18 cellular contexts compared by ENCODE assay signal in the genomic region with DNA sequence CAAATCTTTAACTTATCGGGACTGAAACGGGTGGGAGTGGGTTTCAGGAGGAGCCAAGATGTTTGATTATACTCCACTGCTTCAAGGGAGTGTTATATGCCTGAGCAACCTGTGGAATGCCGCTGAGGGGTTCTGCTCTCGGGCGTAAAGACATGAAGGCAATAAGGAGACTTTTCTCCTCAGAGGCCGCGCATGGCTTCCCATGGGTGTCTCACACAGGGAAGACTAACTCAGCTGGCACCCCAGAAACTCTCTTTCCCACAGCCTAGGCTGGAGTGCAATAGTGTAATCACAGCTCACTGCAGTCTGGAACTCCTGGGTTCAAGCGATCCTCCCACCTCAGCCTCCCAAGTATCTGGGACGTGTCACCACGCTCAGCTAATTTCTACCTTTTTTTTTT. TPM values are rescaled to one million over a fixed set of nuclear protein-coding genes. Genes with fewer than 3 reads are reported as not detected.
DNase-seq lines count a peak whose midpoint lies in the region; FAIRE-seq and TF ChIP-seq lines count a peak whose summit lies in the region.
"Had no signal": no experiment of that assay in that cellular context is flagged by ENCODE, and none has a peak within 500 bp of the region (broad histone marks: within the 10 kb centered on the region; RNA-seq: fewer than 3 reads in every experiment).

No MANE protein-coding gene starts in this region.

- H3K36me3 ChIP-seq in kidney (ENCODE audit: control insufficient read depth in 1 of 2, insufficient read depth in 2 of 2, low read length in 2 of 2) (no peaks in the 10 kb centered on the region), transverse colon (no peaks in the 10 kb centered on the region)
- H3K36me3 ChIP-seq in effector memory CD4-positive, alpha-beta T cell (ENCODE audit: control insufficient read depth, insufficient read depth, low read length), result no peaks in the 10 kb centered on the region
- H3K36me3 ChIP-seq: BLaER1 treated with 17β-estradiol and CSF1 and Interleukin-3, amounts not matched to agents 10 nM and 100 nM; HAP-1 had no signal

- TF ChIP-seq CTCF in kidney (IDR thresholded peaks at IDR 0.05; ENCODE audit: borderline replicate concordance, extremely low read depth, insufficient read depth) (no peak), transverse colon (IDR thresholded peaks at IDR 0.05) (no peak)

- H3K9me3 Mint-ChIP-seq in activated CD4-positive, alpha-beta memory T cell treated with anti-CD3 and anti-CD28 coated beads, Interleukin-2, amount 10 ng/mL, durations not matched to agents 7 days and 5 days, result peaks cover 6% of the 10 kb centered on the region
- peaks cover 13% of the 10 kb centered on the region for H3K9me3 Mint-ChIP-seq in activated CD4-positive, alpha-beta memory T cell treated with anti-CD3 and anti-CD28 coated beads for 36 hours

- FAIRE-seq in kidney (lab: Jason Lieb, UNC) (no peak), H54 (lab: Jason Lieb, UNC) (no peak)
- FAIRE-seq: GM12892, GM19239, HepG2, HTR-8/SVneo had no signal

- 81 to 86% methylated on average over 5 to 10 of the region's 10 CpGs for WGBS in transverse colon (ENCODE audit: low coverage in 1 of 2), 2 donors

- no peak for TF ChIP-seq POLR2A in transverse colon (IDR thresholded peaks at IDR 0.05)
- TF ChIP-seq POLR2A in H54 (IDR thresholded peaks at IDR 0.05; ENCODE audit: low read depth, low read length), result no peak

- H3K4me1 ChIP-seq in kidney (ENCODE audit: control insufficient read depth in 1 of 2, insufficient read depth in 1 of 2, low read depth in 1 of 2, low read length in 2 of 2), result no peaks in the 10 kb centered on the region
- H3K4me1 ChIP-seq in transverse colon, result peaks cover 0 to 6% (median 0%) of the 10 kb centered on the region in 4 donors
- no peaks in the 10 kb centered on the region for H3K4me1 ChIP-seq in effector memory CD4-positive, alpha-beta T cell (ENCODE audit: control insufficient read depth, insufficient read depth, low read length, poor library complexity, severe bottlenecking)
- H3K4me1 ChIP-seq: HAP-1 had no signal

- no peaks in the 10 kb centered on the region for H3K4me1 Mint-ChIP-seq in activated CD4-positive, alpha-beta memory T cell treated with anti-CD3 and anti-CD28 coated beads, Interleukin-2, amount 10 ng/mL, durations not matched to agents 7 days and 5 days
- H3K4me1 Mint-ChIP-seq in activated CD4-positive, alpha-beta memory T cell treated with anti-CD3 and anti-CD28 coated beads for 36 hours (ENCODE audit: low read depth), result peaks cover 2% of the 10 kb centered on the region

- peaks cover 3 to 5% of the 10 kb centered on the region in 2 donors for H3K9me3 ChIP-seq in kidney (ENCODE audit: control insufficient read depth in 1 of 2, low read length in 2 of 2)
- H3K9me3 ChIP-seq in transverse colon, result peaks cover 0 to 11% of the 10 kb centered on the region in 2 donors
- no peaks in the 10 kb centered on the region for H3K9me3 ChIP-seq in effector memory CD4-positive, alpha-beta T cell (ENCODE audit: control insufficient read depth, low read length)

- no peak overlapping the region for H3K4me3 ChIP-seq in kidney (ENCODE audit: low read length in 2 of 2)
- no peak overlapping the region for H3K4me3 ChIP-seq in transverse colon
- no peak overlapping the region for H3K4me3 ChIP-seq in effector memory CD4-positive, alpha-beta T cell (ENCODE audit: insufficient read depth, low read depth, low read length, poor library complexity, severe bottlenecking)
- H3K4me3 ChIP-seq: BLaER1 treated with 17β-estradiol and CSF1 and Interleukin-3, amounts not matched to agents 10 nM and 100 nM; HAP-1 had no signal

- peaks cover 51% of the 10 kb centered on the region for H3K27me3 ChIP-seq in transverse colon
- peaks cover 4% of the 10 kb centered on the region for H3K27me3 ChIP-seq in effector memory CD4-positive, alpha-beta T cell (replicated peaks; ENCODE audit: control insufficient read depth, insufficient read depth, low read length, poor library complexity, severe bottlenecking)

- no peak for TF ChIP-seq EP300 in transverse colon (IDR thresholded peaks at IDR 0.05; ENCODE audit: low read depth)

- POLR2A ChIA-PET in activated CD4-positive, alpha-beta memory T cell treated with anti-CD3 and anti-CD28 coated beads, Interleukin-2, amount 10 ng/mL, durations not matched to agents 7 days and 5 days (lab: Charles Lee), result no interaction called here
- POLR2A ChIA-PET in activated CD4-positive, alpha-beta memory T cell treated with anti-CD3 and anti-CD28 coated beads for 36 hours (lab: Charles Lee), result no interaction called here

- H3K4me3 Mint-ChIP-seq in activated CD4-positive, alpha-beta memory T cell treated with anti-CD3 and anti-CD28 coated beads, Interleukin-2, amount 10 ng/mL, durations not matched to agents 7 days and 5 days, result no peak overlapping the region
- H3K4me3 Mint-ChIP-seq in activated CD4-positive, alpha-beta memory T cell treated with anti-CD3 and anti-CD28 coated beads for 36 hours, result no peak overlapping the region
- H3K4me3 Mint-ChIP-seq: CD4-positive, CD25-positive, alpha-beta regulatory T cell had no signal

- CTCF ChIA-PET in activated CD4-positive, alpha-beta memory T cell treated with anti-CD3 and anti-CD28 coated beads, Interleukin-2, amount 10 ng/mL, durations not matched to agents 7 days and 5 days (lab: Charles Lee), result no interaction called here
- CTCF ChIA-PET in activated CD4-positive, alpha-beta memory T cell treated with anti-CD3 and anti-CD28 coated beads for 36 hours (lab: Charles Lee), result no interaction called here

- H3K27ac Mint-ChIP-seq in activated CD4-positive, alpha-beta memory T cell treated with anti-CD3 and anti-CD28 coated beads, Interleukin-2, amount 10 ng/mL, durations not matched to agents 7 days and 5 days, result no peak overlapping the region
- no peak overlapping the region for H3K27ac Mint-ChIP-seq in activated CD4-positive, alpha-beta memory T cell treated with anti-CD3 and anti-CD28 coated beads for 36 hours
- H3K27ac Mint-ChIP-seq: CD4-positive, CD25-positive, alpha-beta regulatory T cell had no signal

- no peak overlapping the region for H3K9ac ChIP-seq in kidney (ENCODE audit: low read length in 2 of 2)
- H3K9ac ChIP-seq: BLaER1 treated with 17β-estradiol and CSF1 and Interleukin-3, amounts not matched to agents 10 nM and 100 nM had no signal

- in situ Hi-C loops in transverse colon (cut with MboI; ENCODE audit: low pct_ligation_motif_present in 1 of 4, low pct_unique_long_range_greater_than_20kb in 1 of 4, low sequenced_read_pairs in 3 of 4), result no loop called here

- peaks cover 54% of the 10 kb centered on the region for H3K27me3 Mint-ChIP-seq in activated CD4-positive, alpha-beta memory T cell treated with anti-CD3 and anti-CD28 coated beads, Interleukin-2, amount 10 ng/mL, durations not matched to agents 7 days and 5 days
- peaks cover 57% of the 10 kb centered on the region for H3K27me3 Mint-ChIP-seq in activated CD4-positive, alpha-beta memory T cell treated with anti-CD3 and anti-CD28 coated beads for 36 hours

- intact Hi-C loops in activated CD4-positive, alpha-beta memory T cell treated with anti-CD3 and anti-CD28 coated beads for 36 hours (cut with micrococcal nuclease), result no loop called here
- intact Hi-C loops in kidney (cut with DNase I), result no loop called here
- intact Hi-C loops in transverse colon (cut with DNase I; ENCODE audit: low total_unique reads), result no loop called here

- peak; percentile 3 for DNase-seq in activated CD4-positive, alpha-beta memory T cell treated with anti-CD3 and anti-CD28 coated beads, Interleukin-2, amount 10 ng/mL, durations not matched to agents 7 days and 5 days
- no peak for DNase-seq in activated CD4-positive, alpha-beta memory T cell treated with anti-CD3 and anti-CD28 coated beads for 36 hours
- DNase-seq in kidney (peak; percentile 16), mesenteric fat pad (ENCODE audit: low spot score) (peak; percentile 37), transverse colon (no peak), H54 (ENCODE audit: insufficient read length, low spot score) (no peak), caudate nucleus (lab: John Stamatoyannopoulos, UW) (no peak)
- no peak for DNase-seq in effector memory CD4-positive, alpha-beta T cell
- DNase-seq: CD4-positive, CD25-positive, alpha-beta regulatory T cell; DMS79 treated with DMSO at 0.1 percent for 48 hours; GDM1 had no signal

- no peak overlapping the region for H3K27ac ChIP-seq in kidney (ENCODE audit: low read depth in 2 of 2, low read length in 2 of 2)
- H3K27ac ChIP-seq in transverse colon, result peak overlapping the region in 3 of 4 donors; percentile 58 to 73 (median 61)
- no peak overlapping the region for H3K27ac ChIP-seq in caudate nucleus (ENCODE audit: low read depth, low read length)
- H3K27ac ChIP-seq in effector memory CD4-positive, alpha-beta T cell (ENCODE audit: insufficient read depth, low read length, poor library complexity, severe bottlenecking), result no peak overlapping the region
- H3K27ac ChIP-seq: 22Rv1; BLaER1 treated with 17β-estradiol and CSF1 and Interleukin-3, amounts not matched to agents 10 nM and 100 nM had no signal

- H3K36me3 Mint-ChIP-seq in activated CD4-positive, alpha-beta memory T cell treated with anti-CD3 and anti-CD28 coated beads, Interleukin-2, amount 10 ng/mL, durations not matched to agents 7 days and 5 days (ENCODE audit: low read depth), result no peaks in the 10 kb centered on the region
- H3K36me3 Mint-ChIP-seq in activated CD4-positive, alpha-beta memory T cell treated with anti-CD3 and anti-CD28 coated beads for 36 hours, result peaks cover 5% of the 10 kb centered on the region
- H3K36me3 Mint-ChIP-seq: CD4-positive, CD25-positive, alpha-beta regulatory T cell had no signal

RNA-seq across cellular contexts. Expression of a gene that starts 5.1 kb away (rescaled TPM):
- total RNA-seq in activated CD4-positive, alpha-beta memory T cell treated with anti-CD3 and anti-CD28 coated beads, Interleukin-2, amount 10 ng/mL, durations not matched to agents 7 days and 5 days, result not detected
- total RNA-seq in activated CD4-positive, alpha-beta memory T cell treated with anti-CD3 and anti-CD28 coated beads for 36 hours, result not detected
- total RNA-seq in kidney (not detected), mesenteric fat pad (0.84 TPM), transverse colon (not detected)
- polyA plus RNA-seq in kidney (ENCODE audit: insufficient read depth, low read depth, low replicate concordance), result not detected
- total RNA-seq: CD4-positive, CD25-positive, alpha-beta regulatory T cell; HepG2 had no signal
- polyA plus RNA-seq: CD4-positive, CD25-positive, alpha-beta regulatory T cell; HepG2 had no signal

RNA-seq across cellular contexts. Expression of a gene that starts 6.5 kb away (rescaled TPM):
- not detected for total RNA-seq in activated CD4-positive, alpha-beta memory T cell treated with anti-CD3 and anti-CD28 coated beads, Interleukin-2, amount 10 ng/mL, durations not matched to agents 7 days and 5 days
- not detected for total RNA-seq in activated CD4-positive, alpha-beta memory T cell treated with anti-CD3 and anti-CD28 coated beads for 36 hours
- not detected for total RNA-seq in kidney
- polyA plus RNA-seq in kidney (ENCODE audit: insufficient read depth, low read depth, low replicate concordance), result not detected
- 0.10 TPM for total RNA-seq in mesenteric fat pad
- total RNA-seq in transverse colon, result not detected
- total RNA-seq: CD4-positive, CD25-positive, alpha-beta regulatory T cell; HepG2 had no signal
- polyA plus RNA-seq: CD4-positive, CD25-positive, alpha-beta regulatory T cell; HepG2 had no signal

RNA-seq across cellular contexts. Expression of a gene that starts 9.3 kb away (rescaled TPM):
- total RNA-seq in activated CD4-positive, alpha-beta memory T cell treated with anti-CD3 and anti-CD28 coated beads, Interleukin-2, amount 10 ng/mL, durations not matched to agents 7 days and 5 days, result under 1 TPM; 0.20 to 0.33 TPM
- total RNA-seq in activated CD4-positive, alpha-beta memory T cell treated with anti-CD3 and anti-CD28 coated beads for 36 hours, result 1 to 10 TPM; 2.3 to 2.9 TPM
- total RNA-seq in kidney (5.2 TPM), mesenteric fat pad (57.7 TPM), transverse colon (1 to 10 TPM in 2 of 4 donors, under 1 TPM in 2; 0.80 to 2.6 (median 1.0) TPM)
- 7.1 TPM for polyA plus RNA-seq in kidney (ENCODE audit: insufficient read depth, low read depth, low replicate concordance)
- total RNA-seq: HepG2 had no signal

RNA-seq across cellular contexts. Expression of a gene that starts 30.8 kb away (rescaled TPM):
- total RNA-seq in activated CD4-positive, alpha-beta memory T cell treated with anti-CD3 and anti-CD28 coated beads, Interleukin-2, amount 10 ng/mL, durations not matched to agents 7 days and 5 days, result 10 to 100 TPM; 25.0 to 25.7 TPM
- 10 to 100 TPM; 37.0 to 40.0 TPM for total RNA-seq in activated CD4-positive, alpha-beta memory T cell treated with anti-CD3 and anti-CD28 coated beads for 36 hours
- total RNA-seq in kidney (47.7 TPM), mesenteric fat pad (28.5 TPM), transverse colon (10 to 100 TPM; 15.5 to 85.7 (median 36.6) TPM)
- polyA plus RNA-seq in kidney (ENCODE audit: insufficient read depth, low read depth, low replicate concordance), result 43.6 TPM

RNA-seq across cellular contexts. Expression of a gene that starts 30.9 kb away (rescaled TPM):
- total RNA-seq in activated CD4-positive, alpha-beta memory T cell treated with anti-CD3 and anti-CD28 coated beads, Interleukin-2, amount 10 ng/mL, durations not matched to agents 7 days and 5 days, result 10 to 100 TPM; 49.7 to 53.0 TPM
- total RNA-seq in activated CD4-positive, alpha-beta memory T cell treated with anti-CD3 and anti-CD28 coated beads for 36 hours, result 10 to 100 TPM; 51.2 to 53.0 TPM
- total RNA-seq in kidney, result 38.6 TPM
- polyA plus RNA-seq in kidney (ENCODE audit: insufficient read depth, low read depth, low replicate concordance), result 38.8 TPM
- 42.0 TPM for total RNA-seq in mesenteric fat pad
- total RNA-seq in transverse colon, result 10 to 100 TPM; 29.2 to 42.2 (median 36.7) TPM

Comparison
In these comparisons a context has a peak if more than half of its experiments do, and no peak if none do; other contexts are left out.
1. DNase-seq: peak in activated CD4-positive, alpha-beta memory T cell treated with anti-CD3 and anti-CD28 coated beads, Interleukin-2, amount 10 ng/mL, durations not matched to agents 7 days and 5 days (single experiment), kidney (single experiment) and mesenteric fat pad (single experiment); none in activated CD4-positive, alpha-beta memory T cell treated with anti-CD3 and anti-CD28 coated beads for 36 hours (single experiment), transverse colon (single experiment), H54 (single experiment), caudate nucleus (0 of 61) and effector memory CD4-positive, alpha-beta T cell (0 of 3).
2. H3K27ac ChIP-seq: peak in transverse colon (3 of 4); none in kidney (0 of 2), caudate nucleus (single experiment) and effector memory CD4-positive, alpha-beta T cell (single experiment).